ENCODE assay signal across 1 cellular context in the genomic region with DNA sequence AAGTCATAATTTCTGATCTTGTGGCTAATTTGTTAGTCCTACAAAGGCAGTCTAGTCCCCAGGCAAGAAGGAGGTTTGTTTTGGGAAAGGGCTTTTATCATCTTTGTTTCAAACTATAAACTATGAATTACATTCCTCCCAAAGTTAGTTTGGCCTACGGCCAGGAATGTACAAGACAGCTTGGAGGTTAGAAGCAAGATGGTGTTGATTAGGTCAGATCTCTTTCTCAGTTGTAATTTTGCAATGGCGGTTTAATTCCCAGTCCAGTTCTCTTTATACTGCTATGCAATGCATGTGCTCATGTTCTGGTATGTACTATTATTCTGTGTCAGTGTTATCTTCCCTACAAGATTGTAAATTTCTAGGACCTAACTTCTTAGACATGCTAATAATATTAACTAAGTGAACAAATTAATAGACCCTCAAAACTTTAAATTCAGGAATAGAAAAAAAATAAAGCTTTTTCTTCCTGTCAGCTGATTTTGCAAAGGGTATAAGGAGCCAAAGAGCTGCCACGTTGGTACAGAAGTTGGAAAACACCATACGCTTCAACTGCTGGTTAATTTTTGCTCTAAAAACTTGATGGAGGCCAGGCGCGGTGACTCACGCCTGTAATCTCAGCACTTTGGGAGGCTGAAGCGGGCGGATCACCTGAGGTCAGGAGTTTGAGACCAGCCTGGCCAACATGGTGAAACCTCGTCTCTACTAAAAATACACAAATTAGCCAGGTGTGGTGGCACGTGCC.
TF ChIP-seq lines count a peak whose summit lies in the region.

No MANE protein-coding gene starts in this region.

TF ChIP-seq in SK-N-SH, 30 proteins besides CTCF, POLR2A, EP300 and RAD21 (continued from another document):
- TF ChIP-seq, protein P1, sequence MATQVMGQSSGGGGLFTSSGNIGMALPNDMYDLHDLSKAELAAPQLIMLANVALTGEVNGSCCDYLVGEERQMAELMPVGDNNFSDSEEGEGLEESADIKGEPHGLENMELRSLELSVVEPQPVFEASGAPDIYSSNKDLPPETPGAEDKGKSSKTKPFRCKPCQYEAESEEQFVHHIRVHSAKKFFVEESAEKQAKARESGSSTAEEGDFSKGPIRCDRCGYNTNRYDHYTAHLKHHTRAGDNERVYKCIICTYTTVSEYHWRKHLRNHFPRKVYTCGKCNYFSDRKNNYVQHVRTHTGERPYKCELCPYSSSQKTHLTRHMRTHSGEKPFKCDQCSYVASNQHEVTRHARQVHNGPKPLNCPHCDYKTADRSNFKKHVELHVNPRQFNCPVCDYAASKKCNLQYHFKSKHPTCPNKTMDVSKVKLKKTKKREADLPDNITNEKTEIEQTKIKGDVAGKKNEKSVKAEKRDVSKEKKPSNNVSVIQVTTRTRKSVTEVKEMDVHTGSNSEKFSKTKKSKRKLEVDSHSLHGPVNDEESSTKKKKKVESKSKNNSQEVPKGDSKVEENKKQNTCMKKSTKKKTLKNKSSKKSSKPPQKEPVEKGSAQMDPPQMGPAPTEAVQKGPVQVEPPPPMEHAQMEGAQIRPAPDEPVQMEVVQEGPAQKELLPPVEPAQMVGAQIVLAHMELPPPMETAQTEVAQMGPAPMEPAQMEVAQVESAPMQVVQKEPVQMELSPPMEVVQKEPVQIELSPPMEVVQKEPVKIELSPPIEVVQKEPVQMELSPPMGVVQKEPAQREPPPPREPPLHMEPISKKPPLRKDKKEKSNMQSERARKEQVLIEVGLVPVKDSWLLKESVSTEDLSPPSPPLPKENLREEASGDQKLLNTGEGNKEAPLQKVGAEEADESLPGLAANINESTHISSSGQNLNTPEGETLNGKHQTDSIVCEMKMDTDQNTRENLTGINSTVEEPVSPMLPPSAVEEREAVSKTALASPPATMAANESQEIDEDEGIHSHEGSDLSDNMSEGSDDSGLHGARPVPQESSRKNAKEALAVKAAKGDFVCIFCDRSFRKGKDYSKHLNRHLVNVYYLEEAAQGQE (IDR thresholded peaks at IDR 0.05; ENCODE audit: low read depth, low read length), result no peak
- TF ChIP-seq NRF1 (IDR thresholded peaks at IDR 0.05; ENCODE audit: low read depth, low read length), result no peak
